ENCODE assay signal across 15 cellular contexts in genomic region chrX:108261541-108262218, GRCh38.
DNase-seq lines count a peak whose midpoint lies in the region; ATAC-seq and TF ChIP-seq lines count a peak whose summit lies in the region.
"Had no signal": no experiment of that assay in that cellular context is flagged by ENCODE, and none has a peak within 500 bp of the region (broad histone marks: within the 10 kb centered on the region; RNA-seq: fewer than 3 reads in every experiment).

No MANE protein-coding gene starts in this region.

- H3K4me3 ChIP-seq in HEK293 (ENCODE audit: low read depth, low read length), result no peak overlapping the region
- H3K4me3 ChIP-seq in fibroblast of the aortic adventitia (ENCODE audit: low read depth, low read length), result no peak overlapping the region
- H3K4me3 ChIP-seq in stomach smooth muscle (ENCODE audit: low read length in 2 of 2), result no peak overlapping the region
- H3K4me3 ChIP-seq: mucosa of descending colon, transverse colon had no signal

- no peaks in the 10 kb centered on the region for H3K27me3 ChIP-seq in stomach smooth muscle (ENCODE audit: control insufficient read depth in 1 of 2, insufficient read depth in 2 of 2, low read length in 2 of 2)
- H3K27me3 ChIP-seq: transverse colon had no signal

- ATAC-seq in WTC11, result no peak
- ATAC-seq: left cardiac atrium, mucosa of descending colon, SK-N-SH treated with all-trans-retinoic acid at 6 μM for 48 hours had no signal

- H3K9me3 ChIP-seq in HEK293 (ENCODE audit: control insufficient read depth, insufficient read depth, low read depth, low read length), result no peaks in the 10 kb centered on the region
- peaks cover 0 to under 1% of the 10 kb centered on the region in 2 donors for H3K9me3 ChIP-seq in stomach smooth muscle (ENCODE audit: control insufficient read depth in 2 of 2, low read length in 2 of 2)
- H3K9me3 ChIP-seq: mucosa of descending colon, transverse colon had no signal

- H3K9ac ChIP-seq in stomach smooth muscle (ENCODE audit: low read length in 2 of 2), result no peak overlapping the region

- no peaks in the 10 kb centered on the region for H3K36me3 ChIP-seq in HEK293 (ENCODE audit: control insufficient read depth in 2 of 2, insufficient read depth in 1 of 2, low read length in 2 of 2)
- no peaks in the 10 kb centered on the region for H3K36me3 ChIP-seq in stomach smooth muscle (ENCODE audit: control insufficient read depth in 2 of 2, insufficient read depth in 2 of 2, low read length in 2 of 2)
- H3K36me3 ChIP-seq: transverse colon had no signal

- H3K4me1 Mint-ChIP-seq in WTC11, result no peaks in the 10 kb centered on the region
- no peaks in the 10 kb centered on the region for H3K4me1 Mint-ChIP-seq in activated T-cell treated with anti-CD3 and anti-CD28 coated beads, Interleukin-2, amount 50 U/mL, for 24 hours (ENCODE audit: low read depth)

- peaks cover 4% of the 10 kb centered on the region; the same call in 1 of the 2 replicates for H3K36me3 Mint-ChIP-seq in WTC11
- no peaks in the 10 kb centered on the region for H3K36me3 Mint-ChIP-seq in activated T-cell treated with anti-CD3 and anti-CD28 coated beads, Interleukin-2, amount 50 U/mL, for 24 hours (ENCODE audit: low read depth)

- H3K4me1 ChIP-seq in HEK293 (ENCODE audit: control insufficient read depth, insufficient read depth, low read length), result no peaks in the 10 kb centered on the region
- peaks cover 9% of the 10 kb centered on the region for H3K4me1 ChIP-seq in stomach smooth muscle (ENCODE audit: control insufficient read depth, insufficient read depth, low read length)
- H3K4me1 ChIP-seq: transverse colon had no signal

- H3K9me3 Mint-ChIP-seq in WTC11, result peaks cover 8% of the 10 kb centered on the region
- no peaks in the 10 kb centered on the region for H3K9me3 Mint-ChIP-seq in activated T-cell treated with anti-CD3 and anti-CD28 coated beads, Interleukin-2, amount 50 U/mL, for 24 hours
- H3K9me3 Mint-ChIP-seq: HFFc6 had no signal

- H3K4me3 Mint-ChIP-seq in WTC11, result no peak overlapping the region
- no peak overlapping the region for H3K4me3 Mint-ChIP-seq in activated T-cell treated with anti-CD3 and anti-CD28 coated beads, Interleukin-2, amount 50 U/mL, for 24 hours
- H3K4me3 Mint-ChIP-seq: HFFc6 had no signal

- DNase-seq in WTC11 (ENCODE audit: low spot score) (no peak), fibroblast of the aortic adventitia (ENCODE audit: low read depth) (peak; percentile 53), NCI-H1694 (lab: John Stamatoyannopoulos, UW) (no peak), foreskin melanocyte (no peak)
- no peak for DNase-seq in activated T-cell treated with anti-CD3 and anti-CD28 coated beads, Interleukin-2, amount 50 U/mL, for 24 hours
- DNase-seq: HFFc6; hypothalamus; left cardiac atrium; mucosa of descending colon; NCI-H510A treated with DMSO at 0.1 percent for 48 hours; stimulated activated CD4-positive, alpha-beta T cell treated with anti-CD3 and anti-CD28 coated beads, Interleukin-4, amount 100 ng/mL, for 4 hours; transverse colon had no signal

- no peak overlapping the region for H3K27ac Mint-ChIP-seq in WTC11
- H3K27ac Mint-ChIP-seq in activated T-cell treated with anti-CD3 and anti-CD28 coated beads, Interleukin-2, amount 50 U/mL, for 24 hours, result no peak overlapping the region
- H3K27ac Mint-ChIP-seq: HFFc6 had no signal

- H3K27me3 Mint-ChIP-seq in WTC11 (ENCODE audit: low read depth), result no peaks in the 10 kb centered on the region; the same call in 1 of the 2 replicates
- peaks cover 49% of the 10 kb centered on the region for H3K27me3 Mint-ChIP-seq in activated T-cell treated with anti-CD3 and anti-CD28 coated beads, Interleukin-2, amount 50 U/mL, for 24 hours

- TF ChIP-seq CTCF in HEK293 (tag by site-specific recombination; IDR thresholded peaks at IDR 0.05) (no peak), WTC11 (IDR thresholded peaks at IDR 0.05) (no peak), fibroblast of the aortic adventitia (IDR thresholded peaks at IDR 0.05; ENCODE audit: insufficient read depth, low read length) (no peak)

- POLR2A ChIA-PET in HEK293 (lab: Yijun Ruan, JAX), result no interaction called here
- POLR2A ChIA-PET in WTC11 (lab: Charles Lee), result no interaction called here

- H3K27ac ChIP-seq in HEK293 (ENCODE audit: extremely low read depth, low read depth, low read length) (no peak overlapping the region), stomach smooth muscle (ENCODE audit: low read length) (peak overlapping the region; percentile 7)
- H3K27ac ChIP-seq: transverse colon had no signal

- CTCF ChIA-PET in HEK293 (lab: Yijun Ruan, JAX), result interaction anchor here (0.6 to 1.1 kb wide), 3 partner anchors 37 to 195 kb away, joined by 3 to 4 read pairs (median 4); no protein-coding TSS in a partner anchor
- CTCF ChIA-PET in WTC11 (lab: Charles Lee), result no interaction called here

TF ChIP-seq in HEK293, 187 proteins besides CTCF, POLR2A, EP300 and RAD21:
- TF ChIP-seq ZNF529 (tag by site-specific recombination; IDR thresholded peaks at IDR 0.05; ENCODE audit: insufficient replicate concordance) (no peak), PRDM10 (tag by site-specific recombination; IDR thresholded peaks at IDR 0.05) (peak; percentile 73), HOXA7 (CRISPR knock-in tag; IDR thresholded peaks at IDR 0.05; ENCODE audit: borderline replicate concordance) (no peak), ZNF629 (tag by site-specific recombination; IDR thresholded peaks at IDR 0.05) (no peak), ZNF571 (tag by site-specific recombination; IDR thresholded peaks at IDR 0.05) (no peak), SP2 (tag by site-specific recombination; IDR thresholded peaks at IDR 0.05) (no peak)

TF ChIP-seq in WTC11, 78 proteins besides CTCF, POLR2A, EP300 and RAD21:
- TF ChIP-seq ATF1 (CRISPR knock-in tag; IDR thresholded peaks at IDR 0.05), result no peak
- no peak for TF ChIP-seq JUN (CRISPR knock-in tag; IDR thresholded peaks at IDR 0.05)
- peak; percentile 97 for TF ChIP-seq GABPB1 (CRISPR knock-in tag; IDR thresholded peaks at IDR 0.05)
